8 cellular contexts compared by ENCODE assay signal in genomic region chr22:50247748-50248147, GRCh38. TPM values are rescaled to one million over a fixed set of nuclear protein-coding genes. Genes with fewer than 3 reads are reported as not detected.
DNase-seq lines count a peak whose midpoint lies in the region; ATAC-seq lines count a peak whose summit lies in the region.

No MANE protein-coding gene starts in this region.

- H3K9me3 Mint-ChIP-seq in naive B cell, result no peaks in the 10 kb centered on the region

- no peaks in the 10 kb centered on the region for H3K27me3 Mint-ChIP-seq in naive B cell

- peak overlapping the region in 3 of 8 donors; percentile 35 to 81 (median 36) for H3K4me3 Mint-ChIP-seq in naive B cell

- peaks cover 0 to 7% of the 10 kb centered on the region in 2 donors for H3K36me3 Mint-ChIP-seq in naive B cell

- peak overlapping the region in 4 of 6 donors; percentile 75 to 92 (median 83) for H3K27ac Mint-ChIP-seq in naive B cell

- ATAC-seq in naive B cell (ENCODE audit: low read depth in 2 of 2) (no peak), GM21526 (IDR thresholded peaks at IDR 0.05; ENCODE audit: low FRiP score, unreplicated experiment) (no peak)

- H3K4me1 Mint-ChIP-seq in naive B cell, result peaks cover 20 to 36% (median 36%) of the 10 kb centered on the region in 3 donors

- DNase-seq in NCI-H1436 (lab: John Stamatoyannopoulos, UW) (peak; percentile 86), NCI-H1436 treated with DMSO at 0.1 percent for 48 hours (lab: John Stamatoyannopoulos, UW) (no peak), NCI-H526 (lab: John Stamatoyannopoulos, UW) (peak; percentile 60 to 64), naive B cell (no peak), LoVo (ENCODE audit: low spot score) (no peak)
- DNase-seq in activated effector memory CD4-positive, alpha-beta T cell treated with anti-CD3 and anti-CD28 coated beads, Interleukin-2, amount 50 U/mL, for 16 hours, result peak; percentile 81
- DNase-seq in stimulated activated CD4-positive, alpha-beta T cell treated with anti-CD3 and anti-CD28 coated beads, Interleukin-1b, Interleukin-23, amount 100 ng/mL, for 48 hours, result no peak

RNA-seq across cellular contexts. Expression of gene TUBGCP6, which starts 2.9 kb away (rescaled TPM):
- polyA plus RNA-seq in naive B cell (ENCODE audit: low read depth in 6 of 6), result 10 to 100 TPM; 11.6 to 23.2 (median 14.2) TPM

RNA-seq across cellular contexts. Expression of gene HDAC10, which starts 3.3 kb away (rescaled TPM):
- 1 to 10 TPM; 4.6 to 8.2 (median 6.3) TPM for polyA plus RNA-seq in naive B cell (ENCODE audit: low read depth in 6 of 6)

RNA-seq across cellular contexts. Expression of gene MAPK12, which starts 13.7 kb away (rescaled TPM):
- under 1 TPM in 5 of 6 donors, not detected in 1; 0.04 to 0.19 (median 0.09) TPM for polyA plus RNA-seq in naive B cell (ENCODE audit: low read depth in 6 of 6)

RNA-seq across cellular contexts. Expression of gene MAPK11, which starts 22.4 kb away (rescaled TPM):
- under 1 TPM in 3 of 6 donors, not detected in 3; 0.17 to 0.21 (median 0.19) TPM for polyA plus RNA-seq in naive B cell (ENCODE audit: low read depth in 6 of 6)

RNA-seq across cellular contexts. Expression of gene SELENOO, which starts 46.9 kb away (rescaled TPM):
- polyA plus RNA-seq in naive B cell (ENCODE audit: low read depth in 6 of 6), result 1 to 10 TPM; 2.9 to 6.8 (median 5.2) TPM

Comparison
In these comparisons a context has a peak if more than half of its experiments do, and no peak if none do; other contexts are left out.
1. DNase-seq: peak in NCI-H1436 (single experiment), NCI-H526 (2 of 2) and activated effector memory CD4-positive, alpha-beta T cell treated with anti-CD3 and anti-CD28 coated beads, Interleukin-2, amount 50 U/mL, for 16 hours (single experiment); none in NCI-H1436 treated with DMSO at 0.1 percent for 48 hours (single experiment), naive B cell (single experiment), stimulated activated CD4-positive, alpha-beta T cell treated with anti-CD3 and anti-CD28 coated beads, Interleukin-1b, Interleukin-23, amount 100 ng/mL, for 48 hours (single experiment) and LoVo (single experiment).